ENCODE assay signal across 11 cellular contexts in the genomic region with DNA sequence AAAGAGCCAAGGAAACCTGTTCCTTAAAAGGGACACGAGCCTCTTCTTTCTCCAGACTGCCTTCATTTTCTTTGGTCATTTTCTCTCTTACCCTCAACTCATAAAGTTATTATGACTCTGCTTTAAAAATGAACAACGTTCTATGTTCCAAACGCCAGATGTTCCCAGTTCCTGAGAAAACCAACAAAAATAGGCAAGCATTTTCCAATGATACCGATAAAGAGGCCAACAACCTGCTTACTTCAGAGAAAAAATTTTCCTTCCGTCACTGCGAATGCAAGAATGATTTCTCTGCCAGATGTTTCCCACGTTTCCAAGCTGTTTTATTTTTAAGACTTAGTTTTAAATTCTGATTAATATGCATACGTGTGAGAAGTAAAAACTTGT. TPM values are rescaled to one million over a fixed set of nuclear protein-coding genes. Genes with fewer than 3 reads are reported as not detected.
A peak's percentile ranks its signal among the peaks of the same experiment; 100 is the strongest.
DNase-seq lines count a peak whose midpoint lies in the region; ATAC-seq and TF ChIP-seq lines count a peak whose summit lies in the region.
"Had no signal": no experiment of that assay in that cellular context is flagged by ENCODE, and none has a peak within 500 bp of the region (broad histone marks: within the 10 kb centered on the region; RNA-seq: fewer than 3 reads in every experiment).

No MANE protein-coding gene starts in this region.

- intact Hi-C loops in IMR-90 (cut with micrococcal nuclease): loop anchor here (5.0 kb wide), 2 partner anchors 112 to 163 kb away; no protein-coding TSS in a partner anchor

- no peaks in the 10 kb centered on the region for H3K79me2 ChIP-seq in MM.1S (ENCODE audit: low read length)

- H4K91ac ChIP-seq in IMR-90 (ENCODE audit: insufficient read depth, low read depth, low read length): no peak overlapping the region

- DNase-seq in IMR-90 (no peak), suprapubic skin (ENCODE audit: low spot score in 2 of 2) (no peak), MM.1S (no peak), DMS53 (lab: John Stamatoyannopoulos, UW) (no peak), RKO (ENCODE audit: low spot score) (no peak), MV-4-11 (lab: John Stamatoyannopoulos, UW) (no peak)
- DNase-seq: Kasumi-1 had no signal

- peaks cover 0 to 2% of the 10 kb centered on the region in 2 experiments; a peak in 2 of 4 replicates for H3K79me1 ChIP-seq in IMR-90 (ENCODE audit: low read depth in 1 of 2, low read length in 2 of 2)

- no TSS peak for BruUV-seq in IMR-90 (replicated peaks; lab: Mats Ljungman, UMichigan)

- CTCF ChIA-PET in IMR-90 (lab: Yijun Ruan, JAX): no interaction called here

- dilution Hi-C loops in IMR-90 (cut with HindIII; ENCODE audit: low sequenced_read_pairs, unreplicated experiment): no loop called here

- no peak overlapping the region for H3K56ac ChIP-seq in IMR-90 (ENCODE audit: extremely low read depth, insufficient read depth, low read length)

- 0 out of 2 replicates have a peak overlapping the region, but pooled peaks have one; percentile 9 for H2BK20ac ChIP-seq in IMR-90 (ENCODE audit: low read depth, low read length)

- 0 out of 2 replicates have a peak, but pooled peaks cover 2% of the 10 kb centered on the region for H3K9me3 ChIP-seq in IMR-90 (ENCODE audit: control insufficient read depth, insufficient read depth, low read length)
- no peaks in the 10 kb centered on the region for H3K9me3 ChIP-seq in endocrine pancreas (ENCODE audit: control insufficient read depth, low read length)
- no peaks in the 10 kb centered on the region for H3K9me3 ChIP-seq in muscle layer of colon (ENCODE audit: low read length)
- H3K9me3 ChIP-seq in suprapubic skin: no peaks in the 10 kb centered on the region
- no peaks in the 10 kb centered on the region for H3K9me3 ChIP-seq in MM.1S (replicated peaks; ENCODE audit: insufficient read depth, low read length)

- H3K9ac ChIP-seq in IMR-90 (ENCODE audit: low read depth, low read length) (peak overlapping the region; percentile 92; the same call in 1 of the 2 replicates), endocrine pancreas (ENCODE audit: control insufficient read depth, insufficient read depth, low read length) (no peak overlapping the region), muscle layer of colon (ENCODE audit: low read length) (peak overlapping the region; percentile 50), MM.1S (ENCODE audit: low read length) (no peak overlapping the region)

- no peak overlapping the region for H3K4ac ChIP-seq in IMR-90 (ENCODE audit: low read depth, low read length)

- H3K18ac ChIP-seq in IMR-90 (ENCODE audit: low read depth, low read length): peak overlapping the region; percentile 11; the same call in 1 of the 2 replicates

- no peak overlapping the region; the same call in 1 of the 2 replicates for H2BK120ac ChIP-seq in IMR-90 (ENCODE audit: low read depth, low read length)

- H3K4me2 ChIP-seq in IMR-90 (ENCODE audit: low read depth, low read length) (peak overlapping the region; percentile 80), MM.1S (ENCODE audit: low read depth, low read length) (no peak overlapping the region)

- no peaks in the 10 kb centered on the region for H3K9me1 ChIP-seq in IMR-90 (ENCODE audit: insufficient read depth, low read length)

- H3K23ac ChIP-seq in IMR-90 (ENCODE audit: low read depth, low read length): no peak overlapping the region

- H3K27ac ChIP-seq in IMR-90 (ENCODE audit: insufficient read depth, low read length): no peak overlapping the region
- peak overlapping the region; percentile 13 for H3K27ac ChIP-seq in muscle layer of colon (ENCODE audit: low read depth, low read length)
- H3K27ac ChIP-seq in suprapubic skin: peak overlapping the region; percentile 70
- H3K27ac ChIP-seq in MM.1S (ENCODE audit: low read length): no peak overlapping the region

- H3K27me3 ChIP-seq in IMR-90 (ENCODE audit: control insufficient read depth, insufficient read depth, low read length) (no peaks in the 10 kb centered on the region), endocrine pancreas (ENCODE audit: control insufficient read depth, insufficient read depth, low read length) (peaks cover 6% of the 10 kb centered on the region), muscle layer of colon (ENCODE audit: control insufficient read depth in 1 of 2, insufficient read depth in 2 of 2, low read length in 2 of 2) (no peaks in the 10 kb centered on the region), suprapubic skin (peaks cover 32% of the 10 kb centered on the region), MM.1S (replicated peaks; ENCODE audit: insufficient read depth, low read length) (no peaks in the 10 kb centered on the region)

- H2AK5ac ChIP-seq in IMR-90 (ENCODE audit: low read depth, low read length): no peak overlapping the region

- H3K14ac ChIP-seq in IMR-90 (replicated peaks; ENCODE audit: low read depth, low read length): no peak overlapping the region

- H2BK5ac ChIP-seq in IMR-90 (ENCODE audit: low read depth, low read length, poor library complexity, severe bottlenecking): no peak overlapping the region

- no CpG with 5 or more reads among the region's 8 CpGs for WGBS in IMR-90 (ENCODE audit: extremely low coverage in 2 of 2, insufficient read length in 1 of 2), 2 experiments
- 15% methylated on average over 8 of the region's 8 CpGs for WGBS in suprapubic skin

- H4K20me1 ChIP-seq in IMR-90 (ENCODE audit: insufficient read depth, low read length) (no peaks in the 10 kb centered on the region), MM.1S (ENCODE audit: insufficient read depth, low read length) (no peaks in the 10 kb centered on the region)

- no peak overlapping the region for H2AK9ac ChIP-seq in IMR-90 (replicated peaks; ENCODE audit: low read depth, low read length, poor library complexity)

- TF ChIP-seq EP300 in suprapubic skin (IDR thresholded peaks at IDR 0.05): no peak

- in situ Hi-C loops in IMR-90 (cut with MboI; ENCODE audit: low sequenced_read_pairs): loop anchor here (10.0 kb wide), 1 partner anchor 261 kb away; no protein-coding TSS in a partner anchor

- TF ChIP-seq RAD21 in IMR-90 (IDR thresholded peaks at IDR 0.05; ENCODE audit: low read length): no peak

- H3K4me1 ChIP-seq in IMR-90 (ENCODE audit: control insufficient read depth, insufficient read depth, low read length) (no peaks in the 10 kb centered on the region), endocrine pancreas (ENCODE audit: control insufficient read depth, insufficient read depth, low read length) (no peaks in the 10 kb centered on the region), muscle layer of colon (ENCODE audit: insufficient read depth, low read length) (no peaks in the 10 kb centered on the region), suprapubic skin (peaks cover 19% of the 10 kb centered on the region), MM.1S (ENCODE audit: low read length) (no peaks in the 10 kb centered on the region)

- POLR2A ChIA-PET in IMR-90 (lab: Charles Lee; ENCODE audit: unreplicated experiment): interaction anchor here (0.6 kb wide), 1 partner anchor 14 kb away, joined by 4 read pairs; no protein-coding TSS in a partner anchor

- no peak for TF ChIP-seq POLR2A in IMR-90 (IDR thresholded peaks at IDR 0.05; ENCODE audit: low read depth, low read length)
- TF ChIP-seq POLR2A in suprapubic skin (IDR thresholded peaks at IDR 0.05): no peak

- no peaks in the 10 kb centered on the region for H3K36me3 ChIP-seq in IMR-90 (ENCODE audit: control insufficient read depth, insufficient read depth, low read length)
- peaks cover 2% of the 10 kb centered on the region for H3K36me3 ChIP-seq in endocrine pancreas (ENCODE audit: control insufficient read depth, insufficient read depth, low read length)
- H3K36me3 ChIP-seq in muscle layer of colon (ENCODE audit: insufficient read depth, low read length): no peaks in the 10 kb centered on the region
- no peaks in the 10 kb centered on the region for H3K36me3 ChIP-seq in suprapubic skin
- no peaks in the 10 kb centered on the region for H3K36me3 ChIP-seq in MM.1S (replicated peaks; ENCODE audit: insufficient read depth, low read length)

- H4K8ac ChIP-seq in IMR-90 (ENCODE audit: low read depth in 2 of 2, low read length in 2 of 2): no peak overlapping the region

- TF ChIP-seq CTCF in IMR-90 (conservative IDR thresholded peaks at IDR 0.05; ENCODE audit: low read depth, low read length): no peak
- no peak for TF ChIP-seq CTCF in suprapubic skin (IDR thresholded peaks at IDR 0.05)
- TF ChIP-seq CTCF in MM.1S (IDR thresholded peaks at IDR 0.05; ENCODE audit: low read length): no peak

- H3F3A ChIP-seq in MM.1S (ENCODE audit: insufficient read depth, low read length): no peaks in the 10 kb centered on the region

- H4K5ac ChIP-seq in IMR-90 (ENCODE audit: low read depth, low read length): no peak overlapping the region

- H3K4me3 ChIP-seq in IMR-90 (ENCODE audit: insufficient read depth, low read depth, low read length) (peak overlapping the region; percentile 97), endocrine pancreas (ENCODE audit: control insufficient read depth, insufficient read depth, low read length) (peak overlapping the region; percentile 45), muscle layer of colon (ENCODE audit: low read depth in 1 of 2, low read length in 2 of 2) (peak overlapping the region; percentile 0 to 80), suprapubic skin (peak overlapping the region; percentile 73), MM.1S (ENCODE audit: low read length) (no peak overlapping the region)

- H2AFZ ChIP-seq in IMR-90 (replicated peaks; ENCODE audit: low read length, poor library complexity): no peak overlapping the region
- H2AFZ ChIP-seq in MM.1S (ENCODE audit: low read length): no peak overlapping the region

- no peak for ATAC-seq in IMR-90 (ENCODE audit: low read depth)
- ATAC-seq: Panc1 had no signal

- no peaks in the 10 kb centered on the region for H3K9me2 ChIP-seq in MM.1S (replicated peaks; ENCODE audit: insufficient read depth, low read length)

- H2BK15ac ChIP-seq in IMR-90 (ENCODE audit: low read depth, low read length): no peak overlapping the region

TF ChIP-seq in IMR-90, 13 proteins besides CTCF, POLR2A, EP300 and RAD21:
- TF ChIP-seq SMC3 (IDR thresholded peaks at IDR 0.05; ENCODE audit: low read depth, low read length) (no peak), RFX5 (IDR thresholded peaks at IDR 0.05; ENCODE audit: low read depth, low read length) (no peak), CEBPB (IDR thresholded peaks at IDR 0.05; ENCODE audit: low read depth, low read length) (no peak), MXI1 (IDR thresholded peaks at IDR 0.05; ENCODE audit: borderline replicate concordance, low read depth, low read length) (no peak)

RNA-seq across cellular contexts. Expression of a gene that starts 0.3 kb away (rescaled TPM):
- total RNA-seq in IMR-90 (2012; rRNA removed) (2.3 and 3.1 TPM in 2 replicates), suprapubic skin (10 to 100 TPM in 1 of 4 donors, 1 to 10 TPM in 3; 2.0 to 28.3 (median 6.4) TPM)
- polyA plus RNA-seq in IMR-90 (2012; rRNA removed): 0.46 and 0.99 TPM in 2 replicates
- polyA plus RNA-seq in IMR-90 (2012; cell fraction: cytosol; rRNA removed): 0.05 and 0.15 TPM in 2 replicates
- 0.22 and 1.5 TPM in 2 replicates for polyA plus RNA-seq in IMR-90 (2012; cell fraction: nucleus; rRNA removed; ENCODE audit: low replicate concordance)
- polyA plus RNA-seq: CD14-positive monocyte had no signal

Comparison
In these comparisons a context has a peak if more than half of its experiments do, and no peak if none do; other contexts are left out.
1. H3K27ac ChIP-seq: peak in muscle layer of colon (single experiment) and suprapubic skin (single experiment); none in IMR-90 (single experiment) and MM.1S (single experiment).
2. H3K9ac ChIP-seq: peak in IMR-90 (single experiment) and muscle layer of colon (single experiment); none in endocrine pancreas (single experiment) and MM.1S (single experiment).